ENCODE assay signal across 15 cellular contexts in genomic region chr2:30371772-30372373, GRCh38.
DNase-seq lines count a peak whose midpoint lies in the region; ATAC-seq and TF ChIP-seq lines count a peak whose summit lies in the region.
"Had no signal": no experiment of that assay in that cellular context is flagged by ENCODE, and none has a peak within 500 bp of the region (broad histone marks: within the 10 kb centered on the region; RNA-seq: fewer than 3 reads in every experiment).

No MANE protein-coding gene starts in this region.

- peak overlapping the region; percentile 79 to 84 for H3K27ac ChIP-seq in ascending aorta
- no peak overlapping the region for H3K27ac ChIP-seq in Peyer's patch
- H3K27ac ChIP-seq: SK-N-MC had no signal

- H3K4me1 ChIP-seq in ascending aorta (peaks cover 0 to 33% of the 10 kb centered on the region in 2 donors), Peyer's patch (no peaks in the 10 kb centered on the region)
- H3K4me1 ChIP-seq: psoas muscle had no signal

- H3K27me3 Mint-ChIP-seq in T-helper 2 cell treated with Interferon-gamma antibody and Interleukin-4, amounts not matched to agents 5 μg/mL and 100 μg/mL, for 36 hours (ENCODE audit: low read depth): no peaks in the 10 kb centered on the region
- H3K27me3 Mint-ChIP-seq in osteocyte (ENCODE audit: unreplicated experiment): no peaks in the 10 kb centered on the region

- H3K27ac Mint-ChIP-seq in T-helper 2 cell treated with Interferon-gamma antibody and Interleukin-4, amounts not matched to agents 5 μg/mL and 100 μg/mL, for 36 hours: no peak overlapping the region
- H3K27ac Mint-ChIP-seq in osteocyte (ENCODE audit: unreplicated experiment): peak overlapping the region; percentile 58
- H3K27ac Mint-ChIP-seq: activated naive CD4-positive, alpha-beta T cell treated with anti-CD3 and anti-CD28 coated beads, Interleukin-2, amount 10 ng/mL, durations not matched to agents 7 days and 5 days; type B pancreatic cell had no signal

- H3K4me3 ChIP-seq in AG10803 (ENCODE audit: low read length) (no peak overlapping the region), ascending aorta (no peak overlapping the region), Peyer's patch (no peak overlapping the region)
- H3K4me3 ChIP-seq: psoas muscle, SK-N-MC had no signal

- H3K9me3 Mint-ChIP-seq in T-helper 2 cell treated with Interferon-gamma antibody and Interleukin-4, amounts not matched to agents 5 μg/mL and 100 μg/mL, for 36 hours: no peaks in the 10 kb centered on the region
- no peaks in the 10 kb centered on the region for H3K9me3 Mint-ChIP-seq in osteocyte (ENCODE audit: unreplicated experiment)
- H3K9me3 Mint-ChIP-seq: activated naive CD4-positive, alpha-beta T cell treated with anti-CD3 and anti-CD28 coated beads, Interleukin-2, amount 10 ng/mL, durations not matched to agents 7 days and 5 days; type B pancreatic cell had no signal

- no peak overlapping the region for H3K4me3 Mint-ChIP-seq in T-helper 2 cell treated with Interferon-gamma antibody and Interleukin-4, amounts not matched to agents 5 μg/mL and 100 μg/mL, for 36 hours
- no peak overlapping the region for H3K4me3 Mint-ChIP-seq in osteocyte (ENCODE audit: unreplicated experiment)
- H3K4me3 Mint-ChIP-seq: activated naive CD4-positive, alpha-beta T cell treated with anti-CD3 and anti-CD28 coated beads, Interleukin-2, amount 10 ng/mL, durations not matched to agents 7 days and 5 days; type B pancreatic cell had no signal

- no peaks in the 10 kb centered on the region for H3K27me3 ChIP-seq in ascending aorta
- H3K27me3 ChIP-seq in Peyer's patch: no peaks in the 10 kb centered on the region

- TF ChIP-seq POLR2A in erythroblast (IDR thresholded peaks at IDR 0.05; ENCODE audit: low read length): no peak
- TF ChIP-seq POLR2A in Peyer's patch (IDR thresholded peaks at IDR 0.05): no peak

- H3K36me3 Mint-ChIP-seq in T-helper 2 cell treated with Interferon-gamma antibody and Interleukin-4, amounts not matched to agents 5 μg/mL and 100 μg/mL, for 36 hours (ENCODE audit: low read depth): no peaks in the 10 kb centered on the region
- no peaks in the 10 kb centered on the region for H3K36me3 Mint-ChIP-seq in osteocyte (ENCODE audit: unreplicated experiment)
- H3K36me3 Mint-ChIP-seq: activated naive CD4-positive, alpha-beta T cell treated with anti-CD3 and anti-CD28 coated beads, Interleukin-2, amount 10 ng/mL, durations not matched to agents 7 days and 5 days; type B pancreatic cell had no signal

- H3K36me3 ChIP-seq in ascending aorta (no peaks in the 10 kb centered on the region), Peyer's patch (no peaks in the 10 kb centered on the region)

- DNase-seq in T-helper 2 cell treated with Interferon-gamma antibody and Interleukin-4, amounts not matched to agents 5 μg/mL and 100 μg/mL, for 36 hours (ENCODE audit: low spot score): peak; percentile 7
- no peak for DNase-seq in T-helper 2 cell
- peak; percentile 98 for DNase-seq in AG10803 (ENCODE audit: low read depth)
- peak in 1 of 2 donors; percentile 76 for DNase-seq in ascending aorta (ENCODE audit: low spot score in 2 of 2)
- DNase-seq in osteocyte (ENCODE audit: extremely low spot score, unreplicated experiment): no peak
- no peak for DNase-seq in erythroblast (lab: John Stamatoyannopoulos, UW)
- no peak for DNase-seq in Peyer's patch
- DNase-seq: 8988T; activated naive CD4-positive, alpha-beta T cell treated with anti-CD3 and anti-CD28 coated beads, Interleukin-2, amount 10 ng/mL, durations not matched to agents 7 days and 5 days; NCI-H2081 treated with DMSO at 0.1 percent for 48 hours; NCI-H526 treated with DMSO at 0.1 percent for 48 hours; psoas muscle had no signal

- no peak for ATAC-seq in HG03108 (IDR thresholded peaks at IDR 0.05; ENCODE audit: unreplicated experiment)

- intact Hi-C loops in ascending aorta (cut with DNase I): loop anchor here (5.0 kb wide), 1 partner anchor 320 kb away; no protein-coding TSS in a partner anchor

- no peak for TF ChIP-seq CTCF in AG10803 (conservative IDR thresholded peaks at IDR 0.05; ENCODE audit: low read length)
- no peak for TF ChIP-seq CTCF in ascending aorta (IDR thresholded peaks at IDR 0.05)
- no peak for TF ChIP-seq CTCF in osteocyte (IDR thresholded peaks at IDR 0.05)
- TF ChIP-seq CTCF in Peyer's patch (IDR thresholded peaks at IDR 0.05): no peak

- H3K9me3 ChIP-seq in ascending aorta: no peaks in the 10 kb centered on the region
- H3K9me3 ChIP-seq in Peyer's patch: no peaks in the 10 kb centered on the region
- H3K9me3 ChIP-seq: psoas muscle had no signal

- H3K4me1 Mint-ChIP-seq in T-helper 2 cell treated with Interferon-gamma antibody and Interleukin-4, amounts not matched to agents 5 μg/mL and 100 μg/mL, for 36 hours (ENCODE audit: low read depth): no peaks in the 10 kb centered on the region
- peaks cover 28% of the 10 kb centered on the region for H3K4me1 Mint-ChIP-seq in osteocyte (ENCODE audit: unreplicated experiment)

Comparison
In these comparisons a context has a peak if more than half of its experiments do, and no peak if none do; other contexts are left out.
1. DNase-seq: peak in T-helper 2 cell treated with Interferon-gamma antibody and Interleukin-4, amounts not matched to agents 5 μg/mL and 100 μg/mL, for 36 hours (single experiment) and AG10803 (single experiment); none in T-helper 2 cell (0 of 5), osteocyte (single experiment), erythroblast (0 of 2) and Peyer's patch (0 of 3).
2. H3K27ac ChIP-seq: peak in ascending aorta (2 of 2); none in Peyer's patch (0 of 4).